1 cellular context compared by ENCODE assay signal in the genomic region with DNA sequence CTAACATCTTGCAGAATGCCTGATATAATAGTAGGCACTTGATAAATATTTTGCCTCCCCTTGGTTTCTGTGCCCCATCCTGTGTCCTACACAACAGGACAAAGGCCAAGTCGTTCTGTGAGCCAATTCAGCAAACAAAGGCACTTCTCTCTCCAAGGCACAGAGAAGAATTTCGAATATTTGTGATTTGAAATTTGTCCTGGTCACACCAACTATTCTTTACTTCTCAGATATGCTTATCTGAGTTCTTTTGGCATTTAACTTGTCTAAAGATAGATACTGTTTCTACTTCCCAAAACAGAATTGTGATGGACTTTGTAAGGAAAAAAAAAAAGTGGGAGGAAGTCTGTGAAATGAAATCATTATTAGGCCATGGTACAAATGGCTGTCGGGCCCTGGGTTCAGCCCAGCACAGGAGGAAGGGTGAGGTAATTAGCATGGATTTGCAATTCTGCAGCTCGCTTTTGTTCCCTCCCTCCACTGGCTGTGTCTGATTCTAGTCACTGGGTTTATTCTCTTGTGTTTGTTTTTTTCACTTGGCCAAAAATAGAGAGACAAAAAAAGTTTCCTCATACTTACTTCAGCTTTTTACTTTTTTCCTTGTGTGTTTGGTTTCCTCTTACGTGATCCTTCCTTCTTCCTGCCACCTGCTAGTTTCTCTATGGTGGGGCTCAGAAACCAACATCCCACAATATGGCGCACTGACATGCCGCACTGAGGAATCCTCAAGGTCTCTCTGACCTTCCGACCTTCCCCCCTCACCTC.
TF ChIP-seq lines count a peak whose summit lies in the region.

No MANE protein-coding gene starts in this region.

TF ChIP-seq in GM12878, 131 proteins besides CTCF, POLR2A, EP300 and RAD21 (continued from another document):
- TF ChIP-seq, protein P1, sequence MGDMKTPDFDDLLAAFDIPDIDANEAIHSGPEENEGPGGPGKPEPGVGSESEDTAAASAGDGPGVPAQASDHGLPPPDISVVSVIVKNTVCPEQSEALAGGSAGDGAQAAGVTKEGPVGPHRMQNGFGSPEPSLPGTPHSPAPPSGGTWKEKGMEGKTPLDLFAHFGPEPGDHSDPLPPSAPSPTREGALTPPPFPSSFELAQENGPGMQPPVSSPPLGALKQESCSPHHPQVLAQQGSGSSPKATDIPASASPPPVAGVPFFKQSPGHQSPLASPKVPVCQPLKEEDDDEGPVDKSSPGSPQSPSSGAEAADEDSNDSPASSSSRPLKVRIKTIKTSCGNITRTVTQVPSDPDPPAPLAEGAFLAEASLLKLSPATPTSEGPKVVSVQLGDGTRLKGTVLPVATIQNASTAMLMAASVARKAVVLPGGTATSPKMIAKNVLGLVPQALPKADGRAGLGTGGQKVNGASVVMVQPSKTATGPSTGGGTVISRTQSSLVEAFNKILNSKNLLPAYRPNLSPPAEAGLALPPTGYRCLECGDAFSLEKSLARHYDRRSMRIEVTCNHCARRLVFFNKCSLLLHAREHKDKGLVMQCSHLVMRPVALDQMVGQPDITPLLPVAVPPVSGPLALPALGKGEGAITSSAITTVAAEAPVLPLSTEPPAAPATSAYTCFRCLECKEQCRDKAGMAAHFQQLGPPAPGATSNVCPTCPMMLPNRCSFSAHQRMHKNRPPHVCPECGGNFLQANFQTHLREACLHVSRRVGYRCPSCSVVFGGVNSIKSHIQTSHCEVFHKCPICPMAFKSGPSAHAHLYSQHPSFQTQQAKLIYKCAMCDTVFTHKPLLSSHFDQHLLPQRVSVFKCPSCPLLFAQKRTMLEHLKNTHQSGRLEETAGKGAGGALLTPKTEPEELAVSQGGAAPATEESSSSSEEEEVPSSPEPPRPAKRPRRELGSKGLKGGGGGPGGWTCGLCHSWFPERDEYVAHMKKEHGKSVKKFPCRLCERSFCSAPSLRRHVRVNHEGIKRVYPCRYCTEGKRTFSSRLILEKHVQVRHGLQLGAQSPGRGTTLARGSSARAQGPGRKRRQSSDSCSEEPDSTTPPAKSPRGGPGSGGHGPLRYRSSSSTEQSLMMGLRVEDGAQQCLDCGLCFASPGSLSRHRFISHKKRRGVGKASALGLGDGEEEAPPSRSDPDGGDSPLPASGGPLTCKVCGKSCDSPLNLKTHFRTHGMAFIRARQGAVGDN (IDR thresholded peaks at IDR 0.05), result no peak
- TF ChIP-seq, protein P2, sequence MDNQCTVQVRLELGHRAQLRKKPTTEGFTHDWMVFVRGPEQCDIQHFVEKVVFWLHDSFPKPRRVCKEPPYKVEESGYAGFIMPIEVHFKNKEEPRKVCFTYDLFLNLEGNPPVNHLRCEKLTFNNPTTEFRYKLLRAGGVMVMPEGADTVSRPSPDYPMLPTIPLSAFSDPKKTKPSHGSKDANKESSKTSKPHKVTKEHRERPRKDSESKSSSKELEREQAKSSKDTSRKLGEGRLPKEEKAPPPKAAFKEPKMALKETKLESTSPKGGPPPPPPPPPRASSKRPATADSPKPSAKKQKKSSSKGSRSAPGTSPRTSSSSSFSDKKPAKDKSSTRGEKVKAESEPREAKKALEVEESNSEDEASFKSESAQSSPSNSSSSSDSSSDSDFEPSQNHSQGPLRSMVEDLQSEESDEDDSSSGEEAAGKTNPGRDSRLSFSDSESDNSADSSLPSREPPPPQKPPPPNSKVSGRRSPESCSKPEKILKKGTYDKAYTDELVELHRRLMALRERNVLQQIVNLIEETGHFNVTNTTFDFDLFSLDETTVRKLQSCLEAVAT (IDR thresholded peaks at IDR 0.05), result no peak
- TF ChIP-seq NFIC (IDR thresholded peaks at IDR 0.05; ENCODE audit: low read depth, low read length) (peak; percentile 46; the same call in 1 of the 2 replicates), MTA2 (IDR thresholded peaks at IDR 0.05; ENCODE audit: low read depth) (no peak), MYB (IDR thresholded peaks at IDR 0.05; ENCODE audit: borderline replicate concordance, low read depth, low read length) (no peak), FOS (IDR thresholded peaks at IDR 0.05; ENCODE audit: borderline replicate concordance, extremely low read depth, insufficient read length) (no peak), CBX5 (IDR thresholded peaks at IDR 0.05; ENCODE audit: low read depth) (0 out of 2 replicates have a peak, but pooled peaks have one; percentile 15), EED (IDR thresholded peaks at IDR 0.05; ENCODE audit: low read depth) (peak; percentile 14; the same call in 1 of the 2 replicates), RUNX3 (IDR thresholded peaks at IDR 0.05; ENCODE audit: low read length) (peak; percentile 65), ZNF384 (IDR thresholded peaks at IDR 0.05; ENCODE audit: borderline replicate concordance, low read depth, low read length) (peak; percentile 51; the same call in 1 of the 2 replicates), MEF2B (IDR thresholded peaks at IDR 0.05; ENCODE audit: partially characterized antibody, poor library complexity, severe bottlenecking) (peak; percentile 33), ETV6 (conservative IDR thresholded peaks at IDR 0.05 in 1 of 2, IDR thresholded peaks at IDR 0.05 in 1 of 2; ENCODE audit: borderline replicate concordance in 1 of 2, low read depth in 1 of 2) (peak in 1 of 2 experiments; percentile 81; a peak in 2 of 4 replicates), TCF3 (IDR thresholded peaks at IDR 0.05; ENCODE audit: borderline replicate concordance, insufficient read depth, low read depth, low read length) (0 out of 2 replicates have a peak, but pooled peaks have one; percentile 30), CREB1 (IDR thresholded peaks at IDR 0.05; ENCODE audit: low read depth) (peak; percentile 40; the same call in 1 of the 2 replicates), CHD2 (IDR thresholded peaks at IDR 0.05; ENCODE audit: borderline replicate concordance, low read depth, low read length) (no peak), IKZF2 (IDR thresholded peaks at IDR 0.05) (peak; percentile 42 to 50; a peak in 3 of 4 replicates), ZBTB33 (IDR thresholded peaks at IDR 0.05) (no peak), NBN (IDR thresholded peaks at IDR 0.05) (0 out of 2 replicates have a peak, but pooled peaks have one; percentile 16), FOXK2 (IDR thresholded peaks at IDR 0.05) (no peak), ZNF207 (IDR thresholded peaks at IDR 0.05; ENCODE audit: borderline replicate concordance) (no peak), ZBED1 (IDR thresholded peaks at IDR 0.05; ENCODE audit: borderline replicate concordance) (no peak), ZNF622 (IDR thresholded peaks at IDR 0.05) (no peak), CBFB (IDR thresholded peaks at IDR 0.05; ENCODE audit: low read depth) (no peak), YY1 (IDR thresholded peaks at IDR 0.05; ENCODE audit: low read depth, low read length) (peak; percentile 51; the same call in 1 of the 2 replicates), EZH2 (IDR thresholded peaks at IDR 0.05; ENCODE audit: borderline replicate concordance, control insufficient read depth, low read depth, low read length) (no peak), ATF2 (IDR thresholded peaks at IDR 0.05; ENCODE audit: low read length) (peak; percentile 68; the same call in 1 of the 2 replicates), LARP7 (IDR thresholded peaks at IDR 0.05) (no peak), MTA3 (IDR thresholded peaks at IDR 0.05; ENCODE audit: borderline replicate concordance, low read length) (0 out of 2 replicates have a peak, but pooled peaks have one; percentile 20), RFX5 (IDR thresholded peaks at IDR 0.05; ENCODE audit: low read depth, low read length) (no peak), ATF7 (IDR thresholded peaks at IDR 0.05; ENCODE audit: low read depth) (0 out of 2 replicates have a peak, but pooled peaks have one; percentile 26), POLR2AphosphoS5 (IDR thresholded peaks at IDR 0.05; ENCODE audit: low read length) (no peak), MEF2A (IDR thresholded peaks at IDR 0.05; ENCODE audit: insufficient read depth, low read depth, low read length) (peak; percentile 76; the same call in 1 of the 2 replicates), HDGF (IDR thresholded peaks at IDR 0.05) (no peak), ZZZ3 (IDR thresholded peaks at IDR 0.05; ENCODE audit: control insufficient read depth, insufficient read length, low read depth) (no peak), BCL11A (IDR thresholded peaks at IDR 0.05; ENCODE audit: low read depth, low read length) (no peak), BRCA1 (IDR thresholded peaks at IDR 0.05; ENCODE audit: low read depth, low read length) (no peak)
- TF ChIP-seq, protein P3, sequence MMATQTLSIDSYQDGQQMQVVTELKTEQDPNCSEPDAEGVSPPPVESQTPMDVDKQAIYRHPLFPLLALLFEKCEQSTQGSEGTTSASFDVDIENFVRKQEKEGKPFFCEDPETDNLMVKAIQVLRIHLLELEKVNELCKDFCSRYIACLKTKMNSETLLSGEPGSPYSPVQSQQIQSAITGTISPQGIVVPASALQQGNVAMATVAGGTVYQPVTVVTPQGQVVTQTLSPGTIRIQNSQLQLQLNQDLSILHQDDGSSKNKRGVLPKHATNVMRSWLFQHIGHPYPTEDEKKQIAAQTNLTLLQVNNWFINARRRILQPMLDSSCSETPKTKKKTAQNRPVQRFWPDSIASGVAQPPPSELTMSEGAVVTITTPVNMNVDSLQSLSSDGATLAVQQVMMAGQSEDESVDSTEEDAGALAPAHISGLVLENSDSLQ (IDR thresholded peaks at IDR 0.05), result no peak
- TF ChIP-seq, protein P4, sequence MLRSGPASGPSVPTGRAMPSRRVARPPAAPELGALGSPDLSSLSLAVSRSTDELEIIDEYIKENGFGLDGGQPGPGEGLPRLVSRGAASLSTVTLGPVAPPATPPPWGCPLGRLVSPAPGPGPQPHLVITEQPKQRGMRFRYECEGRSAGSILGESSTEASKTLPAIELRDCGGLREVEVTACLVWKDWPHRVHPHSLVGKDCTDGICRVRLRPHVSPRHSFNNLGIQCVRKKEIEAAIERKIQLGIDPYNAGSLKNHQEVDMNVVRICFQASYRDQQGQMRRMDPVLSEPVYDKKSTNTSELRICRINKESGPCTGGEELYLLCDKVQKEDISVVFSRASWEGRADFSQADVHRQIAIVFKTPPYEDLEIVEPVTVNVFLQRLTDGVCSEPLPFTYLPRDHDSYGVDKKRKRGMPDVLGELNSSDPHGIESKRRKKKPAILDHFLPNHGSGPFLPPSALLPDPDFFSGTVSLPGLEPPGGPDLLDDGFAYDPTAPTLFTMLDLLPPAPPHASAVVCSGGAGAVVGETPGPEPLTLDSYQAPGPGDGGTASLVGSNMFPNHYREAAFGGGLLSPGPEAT (IDR thresholded peaks at IDR 0.05; ENCODE audit: low read depth), result peak; percentile 37; the same call in 1 of the 2 replicates
- TF ChIP-seq, protein P5, sequence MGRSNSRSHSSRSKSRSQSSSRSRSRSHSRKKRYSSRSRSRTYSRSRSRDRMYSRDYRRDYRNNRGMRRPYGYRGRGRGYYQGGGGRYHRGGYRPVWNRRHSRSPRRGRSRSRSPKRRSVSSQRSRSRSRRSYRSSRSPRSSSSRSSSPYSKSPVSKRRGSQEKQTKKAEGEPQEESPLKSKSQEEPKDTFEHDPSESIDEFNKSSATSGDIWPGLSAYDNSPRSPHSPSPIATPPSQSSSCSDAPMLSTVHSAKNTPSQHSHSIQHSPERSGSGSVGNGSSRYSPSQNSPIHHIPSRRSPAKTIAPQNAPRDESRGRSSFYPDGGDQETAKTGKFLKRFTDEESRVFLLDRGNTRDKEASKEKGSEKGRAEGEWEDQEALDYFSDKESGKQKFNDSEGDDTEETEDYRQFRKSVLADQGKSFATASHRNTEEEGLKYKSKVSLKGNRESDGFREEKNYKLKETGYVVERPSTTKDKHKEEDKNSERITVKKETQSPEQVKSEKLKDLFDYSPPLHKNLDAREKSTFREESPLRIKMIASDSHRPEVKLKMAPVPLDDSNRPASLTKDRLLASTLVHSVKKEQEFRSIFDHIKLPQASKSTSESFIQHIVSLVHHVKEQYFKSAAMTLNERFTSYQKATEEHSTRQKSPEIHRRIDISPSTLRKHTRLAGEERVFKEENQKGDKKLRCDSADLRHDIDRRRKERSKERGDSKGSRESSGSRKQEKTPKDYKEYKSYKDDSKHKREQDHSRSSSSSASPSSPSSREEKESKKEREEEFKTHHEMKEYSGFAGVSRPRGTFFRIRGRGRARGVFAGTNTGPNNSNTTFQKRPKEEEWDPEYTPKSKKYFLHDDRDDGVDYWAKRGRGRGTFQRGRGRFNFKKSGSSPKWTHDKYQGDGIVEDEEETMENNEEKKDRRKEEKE (IDR thresholded peaks at IDR 0.05), result no peak
- TF ChIP-seq, protein P6, sequence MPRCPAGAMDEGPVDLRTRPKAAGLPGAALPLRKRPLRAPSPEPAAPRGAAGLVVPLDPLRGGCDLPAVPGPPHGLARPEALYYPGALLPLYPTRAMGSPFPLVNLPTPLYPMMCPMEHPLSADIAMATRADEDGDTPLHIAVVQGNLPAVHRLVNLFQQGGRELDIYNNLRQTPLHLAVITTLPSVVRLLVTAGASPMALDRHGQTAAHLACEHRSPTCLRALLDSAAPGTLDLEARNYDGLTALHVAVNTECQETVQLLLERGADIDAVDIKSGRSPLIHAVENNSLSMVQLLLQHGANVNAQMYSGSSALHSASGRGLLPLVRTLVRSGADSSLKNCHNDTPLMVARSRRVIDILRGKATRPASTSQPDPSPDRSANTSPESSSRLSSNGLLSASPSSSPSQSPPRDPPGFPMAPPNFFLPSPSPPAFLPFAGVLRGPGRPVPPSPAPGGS (IDR thresholded peaks at IDR 0.05; ENCODE audit: borderline replicate concordance, insufficient read depth, low read depth, low read length, poor library complexity, severe bottlenecking), result no peak
